In genomic region chr6:114862064-114862463, GRCh38 we compare ENCODE assay signal across 10 cellular contexts.
"Had no signal": no experiment of that assay in that cellular context is flagged by ENCODE, and none has a peak within 500 bp of the region (broad histone marks: within the 10 kb centered on the region; RNA-seq: fewer than 3 reads in every experiment).

No MANE protein-coding gene starts in this region.

- H3K36me3 Mint-ChIP-seq: IgD-negative memory B cell had no signal

- H3K27ac Mint-ChIP-seq: IgD-negative memory B cell had no signal

- H3K27me3 Mint-ChIP-seq: IgD-negative memory B cell had no signal

- H3K4me3 Mint-ChIP-seq: IgD-negative memory B cell had no signal

- H3K9ac ChIP-seq: KMS-11 had no signal

- H3K27ac ChIP-seq: HL-60, KMS-11 had no signal

- H3K4me3 ChIP-seq: K562 had no signal

- H3K4me1 Mint-ChIP-seq: IgD-negative memory B cell had no signal

- FAIRE-seq: HepG2, HTR-8/SVneo, K562 had no signal

- ATAC-seq: HepG2, K562 had no signal

- H3K4me2 ChIP-seq: KMS-11 had no signal

- DNase-seq: IMR-90, Karpas-422, KBM-7, KG1 had no signal
